ENCODE assay signal across 8 cellular contexts in genomic region chr21:29196664-29197052, GRCh38.
DNase-seq lines count a peak whose midpoint lies in the region; ATAC-seq and TF ChIP-seq lines count a peak whose summit lies in the region.

No MANE protein-coding gene starts in this region.

- H3K9me2 ChIP-seq in HCT116 (ENCODE audit: insufficient read depth) (no peaks in the 10 kb centered on the region), SU-DHL-6 (replicated peaks; ENCODE audit: insufficient read depth, low read length) (no peaks in the 10 kb centered on the region)

- no peaks in the 10 kb centered on the region for H3K27me3 ChIP-seq in HCT116 (ENCODE audit: insufficient read depth, low read length)
- no peaks in the 10 kb centered on the region for H3K27me3 ChIP-seq in SU-DHL-6 (ENCODE audit: low read length)
- H3K27me3 ChIP-seq in mucosa of rectum (ENCODE audit: control insufficient read depth in 2 of 2, insufficient read depth in 2 of 2, low read length in 2 of 2), result no peaks in the 10 kb centered on the region

- no peaks in the 10 kb centered on the region for H3F3A ChIP-seq in SU-DHL-6 (ENCODE audit: insufficient read depth)

- CTCF ChIA-PET in GM10248 (lab: Yijun Ruan, JAX), result interaction anchor here (0.6 to 2.3 kb wide), 7 partner anchors 9 to 48 kb away, joined by 3 to 11 read pairs (median 6); no protein-coding TSS in a partner anchor
- CTCF ChIA-PET in HCT116 (lab: Charles Lee), result interaction anchor here (0.7 to 1.4 kb wide), 3 partner anchors 8 to 32 kb away, joined by 3 to 8 read pairs (median 3); no protein-coding TSS in a partner anchor

- H3K79me2 ChIP-seq in HCT116 (ENCODE audit: insufficient read depth, low read length), result no peaks in the 10 kb centered on the region
- H3K79me2 ChIP-seq in SU-DHL-6 (ENCODE audit: insufficient read depth, low read length), result no peaks in the 10 kb centered on the region

- H2AFZ ChIP-seq in HCT116 (ENCODE audit: low read depth, low read length, poor library complexity, severe bottlenecking), result peak overlapping the region; percentile 94
- H2AFZ ChIP-seq in SU-DHL-6 (ENCODE audit: low read depth, low read length, severe bottlenecking), result peak overlapping the region; percentile 28

- no peaks in the 10 kb centered on the region for H3K36me3 ChIP-seq in HCT116 (ENCODE audit: control insufficient read depth in 1 of 2, insufficient read depth in 2 of 2, low read length in 2 of 2)
- peaks cover 4% of the 10 kb centered on the region; the same call in 1 of the 2 replicates for H3K36me3 ChIP-seq in SU-DHL-6 (ENCODE audit: low read length)
- H3K36me3 ChIP-seq in mucosa of rectum (ENCODE audit: control insufficient read depth in 2 of 2, insufficient read depth in 2 of 2, low read length in 2 of 2), result no peaks in the 10 kb centered on the region
- H3K36me3 ChIP-seq in mucosa of descending colon (ENCODE audit: low read depth), result no peaks in the 10 kb centered on the region

- no peaks in the 10 kb centered on the region for H4K20me1 ChIP-seq in HCT116 (ENCODE audit: insufficient read depth)
- H4K20me1 ChIP-seq in SU-DHL-6 (ENCODE audit: low read depth, low read length), result no peaks in the 10 kb centered on the region

- H3K4me1 ChIP-seq in HCT116 (ENCODE audit: control insufficient read depth in 1 of 2, insufficient read depth in 2 of 2, low read length in 2 of 2), result peaks cover 4 to 25% of the 10 kb centered on the region in 2 experiments; a peak in 2 of 4 replicates
- peaks cover 2% of the 10 kb centered on the region in 2 donors for H3K4me1 ChIP-seq in mucosa of rectum (ENCODE audit: control insufficient read depth in 2 of 2, insufficient read depth in 2 of 2, low read length in 2 of 2)
- H3K4me1 ChIP-seq in mucosa of descending colon (ENCODE audit: low read depth), result no peaks in the 10 kb centered on the region

- no peak for TF ChIP-seq RAD21 in HCT116 (IDR thresholded peaks at IDR 0.05; ENCODE audit: low read depth)

- RAD21 ChIA-PET in HCT116 (lab: Charles Lee; ENCODE audit: low non-redundant PET in 1 of 2, low total read pairs in 2 of 2, uncharacterized antibody in 2 of 2, unreplicated experiment in 2 of 2), result interaction anchor here in 1 of 2 experiments (0.6 kb wide), 1 partner anchor 168 kb away, joined by 3 read pairs; no protein-coding TSS in a partner anchor

- H3K9me3 ChIP-seq in HCT116 (ENCODE audit: control insufficient read depth in 1 of 2, insufficient read depth in 1 of 2, low read depth in 1 of 2, low read length in 2 of 2), result peaks cover 0 to 6% of the 10 kb centered on the region in 2 experiments; a peak in 1 of 4 replicates
- H3K9me3 ChIP-seq in SU-DHL-6 (ENCODE audit: insufficient read depth, low read length), result peaks cover 4% of the 10 kb centered on the region; the same call in 1 of the 2 replicates
- peaks cover 4 to 5% of the 10 kb centered on the region in 2 donors for H3K9me3 ChIP-seq in mucosa of rectum (ENCODE audit: control insufficient read depth in 2 of 2, low read length in 2 of 2)
- peaks cover 12% of the 10 kb centered on the region for H3K9me3 ChIP-seq in mucosa of descending colon

- H3K4me2 ChIP-seq in HCT116 (ENCODE audit: low read length) (peak overlapping the region; percentile 76), SU-DHL-6 (ENCODE audit: low read depth, low read length, poor library complexity, severe bottlenecking) (peak overlapping the region; percentile 45)

- DNase-seq in GM10248 (ENCODE audit: extremely low spot score) (peak; percentile 23), HCT116 (ENCODE audit: low read depth, low spot score) (no peak), activated gamma-delta T cell treated with Interleukin-2 at 50 U/mL for 16 hours (no peak), mucosa of descending colon (no peak)
- no peak for DNase-seq in activated CD4-positive, CD25-positive, alpha-beta regulatory T cell (lab: John Stamatoyannopoulos, UW)
- DNase-seq in stimulated activated CD4-positive, alpha-beta T cell treated with anti-CD3 and anti-CD28 coated beads, Interleukin-12 subunit alpha, Interleukin-12 subunit beta, amount 100 ng/mL, for 4 hours, result no peak

- POLR2A ChIA-PET in GM10248 (lab: Yijun Ruan, JAX) (no interaction called here), HCT116 (lab: Charles Lee) (interaction anchor here (0.7 kb wide), 1 partner anchor 103 kb away, joined by 3 read pairs; no protein-coding TSS in a partner anchor)

- TF ChIP-seq CTCF in GM10248 (IDR thresholded peaks at IDR 0.05; ENCODE audit: control extremely low read depth, extremely low read depth, low read depth, missing control alignments) (no peak), HCT116 (IDR thresholded peaks at IDR 0.05 in 2 of 3, conservative IDR thresholded peaks at IDR 0.05 in 1 of 3; ENCODE audit: borderline replicate concordance in 1 of 3, insufficient read depth in 1 of 3, low read depth in 2 of 3, low read length in 2 of 3) (no peak), SU-DHL-6 (IDR thresholded peaks at IDR 0.05; ENCODE audit: insufficient read depth, low read length, poor library complexity, severe bottlenecking) (no peak), mucosa of descending colon (IDR thresholded peaks at IDR 0.05) (no peak)

- no peak overlapping the region for H3K9ac ChIP-seq in HCT116 (ENCODE audit: low read length)
- no peak overlapping the region for H3K9ac ChIP-seq in SU-DHL-6 (ENCODE audit: low read length)
- peak overlapping the region in 1 of 2 donors; percentile 15 for H3K9ac ChIP-seq in mucosa of rectum (ENCODE audit: low read depth in 1 of 2, low read length in 2 of 2)

- no peak overlapping the region for H3K27ac ChIP-seq in HCT116 (ENCODE audit: low read depth, low read length)
- H3K27ac ChIP-seq in SU-DHL-6 (ENCODE audit: low read depth, low read length), result no peak overlapping the region
- peak overlapping the region; percentile 59 to 60 for H3K27ac ChIP-seq in mucosa of rectum (ENCODE audit: low read depth in 2 of 2, low read length in 2 of 2)

- intact Hi-C loops in HCT116 (cut with micrococcal nuclease), result no loop called here
- intact Hi-C loops in mucosa of descending colon (cut with DNase I, micrococcal nuclease), result no loop called here

- TSS peak; percentile 90 for BruUV-seq in HCT116 (replicated peaks; lab: Mats Ljungman, UMichigan)

- peak; percentile 29 for TF ChIP-seq POLR2A in HCT116 (IDR thresholded peaks at IDR 0.05; ENCODE audit: borderline replicate concordance, extremely low read depth, insufficient read depth, insufficient read length)

- H3K4me3 ChIP-seq in HCT116 (replicated peaks in 1 of 2; ENCODE audit: low read depth in 1 of 2, low read length in 2 of 2) (peak overlapping the region; percentile 33 to 49; a peak in 3 of 4 replicates), SU-DHL-6 (ENCODE audit: insufficient read depth, low read length, poor library complexity, severe bottlenecking) (no peak overlapping the region), mucosa of rectum (ENCODE audit: low read length in 2 of 2) (peak overlapping the region in 1 of 2 donors; percentile 41), mucosa of descending colon (no peak overlapping the region)

- ATAC-seq in HCT116 (0 out of 2 replicates have a peak, but pooled peaks have one; percentile 28), mucosa of descending colon (no peak)

TF ChIP-seq in HCT116, 20 proteins besides CTCF, POLR2A, EP300 and RAD21:
- no peak for TF ChIP-seq EGR1 (IDR thresholded peaks at IDR 0.05; ENCODE audit: low read depth)
- no peak for TF ChIP-seq MAX (IDR thresholded peaks at IDR 0.05)
- no peak for TF ChIP-seq YY1 (IDR thresholded peaks at IDR 0.05; ENCODE audit: extremely low read depth, insufficient replicate concordance, low read depth, low read length)
- TF ChIP-seq SP1 (IDR thresholded peaks at IDR 0.05; ENCODE audit: low read depth), result no peak
- no peak for TF ChIP-seq EZH2 (IDR thresholded peaks at IDR 0.05)
- TF ChIP-seq SIN3A (IDR thresholded peaks at IDR 0.05; ENCODE audit: low read depth), result no peak
- TF ChIP-seq EZH2phosphoT487 (IDR thresholded peaks at IDR 0.05; ENCODE audit: borderline replicate concordance), result no peak
- no peak for TF ChIP-seq JUND (IDR thresholded peaks at IDR 0.05)
- no peak for TF ChIP-seq TCF7L2 (IDR thresholded peaks at IDR 0.05; ENCODE audit: borderline replicate concordance, extremely low read depth, insufficient read depth, insufficient read length)
- TF ChIP-seq ATF3 (IDR thresholded peaks at IDR 0.05), result no peak
- no peak for TF ChIP-seq POLR2AphosphoS5 (IDR thresholded peaks at IDR 0.05; ENCODE audit: low read depth, low read length)
- no peak for TF ChIP-seq CBX3 (IDR thresholded peaks at IDR 0.05; ENCODE audit: low read depth)

Comparison
In these comparisons a context has a peak if more than half of its experiments do, and no peak if none do; other contexts are left out.
1. H3K27ac ChIP-seq: peak in mucosa of rectum (2 of 2); none in HCT116 (single experiment) and SU-DHL-6 (single experiment).
2. H3K4me3 ChIP-seq: peak in HCT116 (2 of 2); none in SU-DHL-6 (single experiment) and mucosa of descending colon (single experiment).